10 cellular contexts compared by ENCODE assay signal in the genomic region with DNA sequence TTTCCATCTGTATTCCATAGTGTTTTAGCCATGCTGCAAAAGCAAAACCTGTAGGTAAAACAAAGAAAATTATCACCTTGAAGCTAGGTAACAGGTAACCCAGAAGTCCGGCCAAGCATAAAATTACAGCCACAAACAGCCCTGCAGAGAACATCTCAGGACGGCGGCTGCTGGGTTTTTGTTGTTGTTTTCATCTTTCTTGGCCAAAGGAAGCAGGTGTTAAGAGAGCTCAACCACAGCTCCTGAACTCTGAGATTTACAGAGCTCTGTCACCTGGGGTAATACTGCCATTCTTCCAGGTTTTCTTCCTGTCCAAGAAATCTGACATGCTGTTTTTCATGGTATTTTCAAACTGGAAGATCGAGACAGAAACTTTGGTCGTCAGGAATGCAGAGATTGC. TPM values are rescaled to one million over a fixed set of nuclear protein-coding genes. Genes with fewer than 3 reads are reported as not detected.
DNase-seq lines count a peak whose midpoint lies in the region; ATAC-seq, FAIRE-seq and TF ChIP-seq lines count a peak whose summit lies in the region.
"Had no signal": no experiment of that assay in that cellular context is flagged by ENCODE, and none has a peak within 500 bp of the region (broad histone marks: within the 10 kb centered on the region; RNA-seq: fewer than 3 reads in every experiment).

No MANE protein-coding gene starts in this region.

- H3K79me2 ChIP-seq in K562 (ENCODE audit: control insufficient read depth, insufficient read depth, low read length): no peaks in the 10 kb centered on the region

- H3K9me3 ChIP-seq in K562 (replicated peaks; ENCODE audit: control insufficient read depth, insufficient read depth, low read depth, low read length): no peaks in the 10 kb centered on the region
- no peaks in the 10 kb centered on the region for H3K9me3 ChIP-seq in skeletal muscle satellite cell (replicated peaks; ENCODE audit: low read length)
- H3K9me3 ChIP-seq: BE2C had no signal

- H3K36me3 Mint-ChIP-seq in activated CD8-positive, alpha-beta memory T cell treated with anti-CD3 and anti-CD28 coated beads, Interleukin-2, amount 10 ng/mL, durations not matched to agents 7 days and 5 days: peaks cover 1% of the 10 kb centered on the region

- H3K27ac Mint-ChIP-seq in activated CD8-positive, alpha-beta memory T cell treated with anti-CD3 and anti-CD28 coated beads, Interleukin-2, amount 10 ng/mL, durations not matched to agents 7 days and 5 days: no peak overlapping the region

- no peak overlapping the region for H3K4me2 ChIP-seq in K562 (ENCODE audit: insufficient read depth, low read length)
- H3K4me2 ChIP-seq in skeletal muscle satellite cell (ENCODE audit: low read length): peak overlapping the region; percentile 89

- H3K36me3 ChIP-seq in K562 (ENCODE audit: control insufficient read depth, insufficient read depth, low read length): no peaks in the 10 kb centered on the region
- no peaks in the 10 kb centered on the region for H3K36me3 ChIP-seq in skeletal muscle satellite cell (ENCODE audit: insufficient read depth, low read length)
- H3K36me3 ChIP-seq: BE2C, brain microvascular endothelial cell had no signal

- BruUV-seq in K562 (replicated peaks; lab: Mats Ljungman, UMichigan): no TSS peak

- H3K27me3 ChIP-seq in K562 (ENCODE audit: control insufficient read depth in 2 of 2, insufficient read depth in 2 of 2, low read length in 2 of 2) (no peaks in the 10 kb centered on the region), skeletal muscle satellite cell (ENCODE audit: control insufficient read depth, insufficient read depth, low read length) (peaks cover 39% of the 10 kb centered on the region)
- H3K27me3 ChIP-seq: brain microvascular endothelial cell had no signal

- no peak for TF ChIP-seq RAD21 in K562 (CRISPR knock-in tag; conservative IDR thresholded peaks at IDR 0.05 in 1 of 2, IDR thresholded peaks at IDR 0.05 in 1 of 2)

- H3K9ac ChIP-seq in K562 (ENCODE audit: insufficient read depth in 1 of 2, low read depth in 2 of 2, low read length in 2 of 2) (no peak overlapping the region), skeletal muscle satellite cell (ENCODE audit: low read depth, low read length) (no peak overlapping the region)

- intact Hi-C loops in K562 (cut with micrococcal nuclease): no loop called here

- no peak for TF ChIP-seq CTCF in K562 (IDR thresholded peaks at IDR 0.05 in 2 of 3, conservative IDR thresholded peaks at IDR 0.05 in 1 of 3; ENCODE audit: insufficient read depth in 2 of 3, low read depth in 1 of 3, low read length in 3 of 3)

- H4K20me1 ChIP-seq in K562 (replicated peaks; ENCODE audit: control insufficient read depth, insufficient read depth, low read length): no peaks in the 10 kb centered on the region

- peak overlapping the region; percentile 71 for H3K4me3 Mint-ChIP-seq in activated CD8-positive, alpha-beta memory T cell treated with anti-CD3 and anti-CD28 coated beads, Interleukin-2, amount 10 ng/mL, durations not matched to agents 7 days and 5 days

- POLR2A ChIA-PET in K562 (lab: Yijun Ruan, JAX): interaction anchor here (1.3 to 1.4 kb wide), 3 partner anchors 9 to 53 kb away, joined by 3 to 4 read pairs (median 4); no protein-coding TSS in a partner anchor

- H3K9me1 ChIP-seq in K562 (ENCODE audit: control insufficient read depth, insufficient read depth, low read length): no peaks in the 10 kb centered on the region

- H3K4me3 ChIP-seq in K562: no peak overlapping the region; the same call in 1 of the 2 replicates
- H3K4me3 ChIP-seq in skeletal muscle satellite cell (ENCODE audit: low read length): no peak overlapping the region

- CTCF ChIA-PET in activated CD8-positive, alpha-beta memory T cell treated with anti-CD3 and anti-CD28 coated beads, Interleukin-2, amount 10 ng/mL, durations not matched to agents 7 days and 5 days (lab: Charles Lee): interaction anchor here (0.8 to 1.2 kb wide), 2 partner anchors 31 to 45 kb away, joined by 3 read pairs; no protein-coding TSS in a partner anchor
- CTCF ChIA-PET in K562 (lab: Yijun Ruan, JAX; ENCODE audit: low intra/inter-chr PET ratio): no interaction called here

- FAIRE-seq in K562 (lab: Jason Lieb, UNC): no peak

- H3K27ac ChIP-seq in K562 (ENCODE audit: extremely low read depth, low read depth, low read length): no peak overlapping the region
- H3K27ac ChIP-seq: brain microvascular endothelial cell had no signal

- H3K4me1 ChIP-seq in K562 (replicated peaks in 1 of 2; ENCODE audit: control insufficient read depth in 2 of 2, insufficient read depth in 2 of 2, low read length in 2 of 2): peaks cover 0 to 9% of the 10 kb centered on the region in 2 experiments; a peak in 3 of 5 replicates
- peaks cover 23% of the 10 kb centered on the region for H3K4me1 ChIP-seq in skeletal muscle satellite cell (ENCODE audit: control insufficient read depth, insufficient read depth, low read length)
- H3K4me1 ChIP-seq: BE2C had no signal

- H3K9me3 Mint-ChIP-seq in activated CD8-positive, alpha-beta memory T cell treated with anti-CD3 and anti-CD28 coated beads, Interleukin-2, amount 10 ng/mL, durations not matched to agents 7 days and 5 days (ENCODE audit: low read depth): no peaks in the 10 kb centered on the region

- peaks cover 35% of the 10 kb centered on the region for H3K4me1 Mint-ChIP-seq in activated CD8-positive, alpha-beta memory T cell treated with anti-CD3 and anti-CD28 coated beads, Interleukin-2, amount 10 ng/mL, durations not matched to agents 7 days and 5 days

- 0 out of 2 replicates have a peak overlapping the region, but pooled peaks have one; percentile 9 for H2AFZ ChIP-seq in K562 (ENCODE audit: low read depth, low read length)

- TF ChIP-seq POLR2A in K562 (conservative IDR thresholded peaks at IDR 0.05): no peak

- no peak for TF ChIP-seq EP300 in K562 (IDR thresholded peaks at IDR 0.05; ENCODE audit: low read length)

- in situ Hi-C loops in K562 (cut with MboI): no loop called here

- WGBS in K562 (ENCODE audit: insufficient coverage, low coverage, missing lambda C conversion rate): 48% methylated on average over 5 of the region's 5 CpGs

- peaks cover 50% of the 10 kb centered on the region for H3K27me3 Mint-ChIP-seq in activated CD8-positive, alpha-beta memory T cell treated with anti-CD3 and anti-CD28 coated beads, Interleukin-2, amount 10 ng/mL, durations not matched to agents 7 days and 5 days

- DNase-seq in activated CD8-positive, alpha-beta memory T cell treated with anti-CD3 and anti-CD28 coated beads, Interleukin-2, amount 10 ng/mL, durations not matched to agents 7 days and 5 days: no peak
- DNase-seq in activated CD8-positive, alpha-beta memory T cell treated with anti-CD3 and anti-CD28 coated beads for 24 hours: no peak
- no peak for DNase-seq in K562 (ENCODE audit: extremely low read depth in 1 of 4, low spot score in 3 of 4)
- no peak for DNase-seq in HK-2 (ENCODE audit: unreplicated experiment)
- no peak for DNase-seq in HPDE6-E6E7 (ENCODE audit: extremely low spot score)
- no peak for DNase-seq in GM19238 (ENCODE audit: insufficient read length, low spot score)
- DNase-seq: BE2C, brain microvascular endothelial cell had no signal

- ATAC-seq in activated CD8-positive, alpha-beta memory T cell treated with anti-CD3 and anti-CD28 coated beads, Interleukin-2, amount 10 ng/mL, durations not matched to agents 7 days and 5 days: no peak
- peak; percentile 34 for ATAC-seq in HG03108 (IDR thresholded peaks at IDR 0.05; ENCODE audit: unreplicated experiment)
- ATAC-seq in K562: no peak

TF ChIP-seq in K562, 482 proteins besides CTCF, POLR2A, EP300 and RAD21 (continues in another document):
- no peak for TF ChIP-seq HNRNPL (IDR thresholded peaks at IDR 0.05; ENCODE audit: low read depth, low read length)
- TF ChIP-seq, protein P1, sequence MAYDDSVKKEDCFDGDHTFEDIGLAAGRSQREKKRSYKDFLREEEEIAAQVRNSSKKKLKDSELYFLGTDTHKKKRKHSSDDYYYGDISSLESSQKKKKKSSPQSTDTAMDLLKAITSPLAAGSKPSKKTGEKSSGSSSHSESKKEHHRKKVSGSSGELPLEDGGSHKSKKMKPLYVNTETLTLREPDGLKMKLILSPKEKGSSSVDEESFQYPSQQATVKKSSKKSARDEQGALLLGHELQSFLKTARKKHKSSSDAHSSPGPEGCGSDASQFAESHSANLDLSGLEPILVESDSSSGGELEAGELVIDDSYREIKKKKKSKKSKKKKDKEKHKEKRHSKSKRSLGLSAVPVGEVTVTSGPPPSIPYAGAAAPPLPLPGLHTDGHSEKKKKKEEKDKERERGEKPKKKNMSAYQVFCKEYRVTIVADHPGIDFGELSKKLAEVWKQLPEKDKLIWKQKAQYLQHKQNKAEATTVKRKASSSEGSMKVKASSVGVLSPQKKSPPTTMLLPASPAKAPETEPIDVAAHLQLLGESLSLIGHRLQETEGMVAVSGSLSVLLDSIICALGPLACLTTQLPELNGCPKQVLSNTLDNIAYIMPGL (CRISPR knock-in tag; IDR thresholded peaks at IDR 0.05): no peak

RNA-seq across cellular contexts. Expression of a gene that starts 0.8 kb away (rescaled TPM):
- total RNA-seq in activated CD8-positive, alpha-beta memory T cell treated with anti-CD3 and anti-CD28 coated beads, Interleukin-2, amount 10 ng/mL, durations not matched to agents 7 days and 5 days: 1 to 10 TPM; 1.0 to 1.4 TPM
- 1.1 and 8.3 TPM in 2 replicates for total RNA-seq in K562 (2011; cell fraction: chromatin; rRNA removed; ENCODE audit: low replicate concordance)
- total RNA-seq in K562 (2011; cell fraction: nucleolus; rRNA removed): 0.33 and 1.4 TPM in 2 replicates
- total RNA-seq in K562 (2011; cell fraction: nucleoplasm; rRNA removed): 2.2 and 3.5 TPM in 2 replicates
- total RNA-seq in K562 (2014; rRNA removed) (9.8 and 10.9 TPM in 2 replicates), K562 (2014; rRNA removed; fragmentation: Illumina TruSeq; extraction: Trizol) (14.7 and 17.2 TPM in 2 replicates), K562 (2015; rRNA removed; fragmentation: Illumina TruSeq; extraction: Trizol) (14.4 and 18.2 TPM in 2 replicates), K562 (2021) (9.7 and 10.6 TPM in 2 replicates)
- polyA plus RNA-seq in K562 (2011; rRNA removed) (0.67 and 1.0 TPM in 2 replicates), K562 (2014; fragmentation: Illumina TruSeq; extraction: Trizol) (11.4 and 12.6 TPM in 2 replicates), K562 (2014; fragmentation: Nextera tagmentation; extraction: Ambion mirVana) (10 to 100 TPM in 1 of 2 experiments, 1 to 10 TPM in 1; 4.5 to 10.4 TPM), K562 (2014; rRNA removed) (10.3 and 10.9 TPM in 2 replicates)
- 0.12 and 0.50 TPM in 2 replicates for polyA plus RNA-seq in K562 (2011; cell fraction: cytosol; rRNA removed)
- polyA plus RNA-seq in K562 (2011; cell fraction: nucleus; rRNA removed): 0.17 and 0.32 TPM in 2 replicates
- 17.7 and 29.9 TPM in 2 replicates for polyA plus RNA-seq in K562 (2012)
- 0.63 and 1.0 TPM in 2 replicates for polyA minus RNA-seq in K562 (2011; rRNA and poly(A)+ RNA removed)
- polyA minus RNA-seq in K562 (2011; cell fraction: cytosol; rRNA and poly(A)+ RNA removed): not detected in 2 replicates
- 0.54 and 1.00 TPM in 2 replicates for polyA minus RNA-seq in K562 (2011; cell fraction: nucleus; rRNA and poly(A)+ RNA removed)
- total RNA-seq in skeletal muscle satellite cell (2012; rRNA removed): not detected in 2 replicates
